Comparison of ENCODE assay signal across 18 cellular contexts in the genomic region with DNA sequence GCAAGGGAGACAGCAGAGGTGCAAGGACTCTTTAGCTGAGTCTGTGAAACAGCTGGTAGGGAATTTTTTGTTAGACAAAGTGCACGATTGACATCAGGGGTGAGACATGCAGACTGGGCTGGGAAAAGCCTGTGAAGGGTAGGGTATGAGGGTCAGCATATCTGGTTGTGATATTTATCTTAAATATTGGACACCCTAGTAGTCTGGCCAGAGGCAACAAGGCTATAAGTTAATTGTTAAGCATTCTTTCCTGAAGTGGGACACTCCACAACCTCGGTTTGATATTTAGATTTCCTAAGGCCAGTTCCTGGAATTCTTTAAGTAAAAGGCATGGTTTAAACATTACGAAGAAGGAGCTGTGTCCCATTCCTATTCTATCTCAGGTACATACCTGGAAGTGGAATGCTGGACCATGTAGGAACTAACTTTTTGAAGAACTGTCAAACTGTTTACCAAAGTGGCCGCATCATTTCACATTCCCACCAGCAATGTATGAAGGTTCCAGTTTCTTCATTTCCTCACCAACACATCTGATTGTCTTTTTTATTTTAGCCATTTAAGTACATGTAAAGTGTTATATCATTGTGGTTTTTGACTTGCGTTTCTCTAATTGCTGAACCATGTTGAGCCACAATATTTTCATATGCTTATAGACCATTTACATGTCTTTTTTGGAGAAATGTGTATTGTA. TPM values are rescaled to one million over a fixed set of nuclear protein-coding genes. Genes with fewer than 3 reads are reported as not detected.
DNase-seq lines count a peak whose midpoint lies in the region; ATAC-seq and TF ChIP-seq lines count a peak whose summit lies in the region.
"Had no signal": no experiment of that assay in that cellular context is flagged by ENCODE, and none has a peak within 500 bp of the region (broad histone marks: within the 10 kb centered on the region; RNA-seq: fewer than 3 reads in every experiment).

No MANE protein-coding gene starts in this region.

- H3K9me2 ChIP-seq in PC-9 (ENCODE audit: insufficient read depth): no peaks in the 10 kb centered on the region

- H3K4me3 ChIP-seq in mammary epithelial cell (replicated peaks in 1 of 3; ENCODE audit: insufficient read depth in 1 of 3, low read depth in 2 of 3, low read length in 3 of 3) (no peak overlapping the region), mesenchymal stem cell (ENCODE audit: insufficient read depth in 1 of 2, low read depth in 1 of 2, low read length in 2 of 2) (no peak overlapping the region), stomach smooth muscle (ENCODE audit: low read length in 2 of 2) (no peak overlapping the region), PC-9 (no peak overlapping the region)
- H3K4me3 ChIP-seq: BLaER1, Peyer's patch, SK-N-MC had no signal

- dilution Hi-C loops in mammary epithelial cell (cut with HindIII; ENCODE audit: low sequenced_read_pairs): no loop called here

- peak; percentile 21 for ATAC-seq in HG03460 (IDR thresholded peaks at IDR 0.05; ENCODE audit: unreplicated experiment)
- ATAC-seq: HCT116 had no signal

- H2AK5ac ChIP-seq in mesenchymal stem cell (ENCODE audit: low read length, severe bottlenecking): peak overlapping the region; percentile 36

- H3K79me2 ChIP-seq in mammary epithelial cell (ENCODE audit: insufficient read depth, low read length): peaks cover 94% of the 10 kb centered on the region
- H3K79me2 ChIP-seq in PC-9 (ENCODE audit: low read depth): peaks cover 86% of the 10 kb centered on the region

- no peak overlapping the region for H2BK5ac ChIP-seq in mesenchymal stem cell (ENCODE audit: low read depth, low read length, poor library complexity, severe bottlenecking)

- POLR2A ChIA-PET in MCF 10A (lab: Yijun Ruan, JAX): interaction anchor here (0.7 kb wide), 1 partner anchor 47 kb away, joined by 3 read pairs; no protein-coding TSS in a partner anchor
- POLR2A ChIA-PET in PC-9 (lab: Charles Lee; ENCODE audit: unreplicated experiment): no interaction called here

- peaks cover 28% of the 10 kb centered on the region for H3K36me3 Mint-ChIP-seq in MCF 10A (ENCODE audit: insufficient read depth, unreplicated experiment)

- H3K4me3 Mint-ChIP-seq in MCF 10A (ENCODE audit: unreplicated experiment): no peak overlapping the region

- H3K4ac ChIP-seq in mesenchymal stem cell (ENCODE audit: low read depth in 1 of 2, low read length in 2 of 2): no peak overlapping the region

- peaks cover 28% of the 10 kb centered on the region for H3K9me3 Mint-ChIP-seq in MCF 10A (ENCODE audit: unreplicated experiment)

- H3K27me3 ChIP-seq in mammary epithelial cell (ENCODE audit: insufficient read depth, low read length): no peaks in the 10 kb centered on the region
- no peaks in the 10 kb centered on the region for H3K27me3 ChIP-seq in mesenchymal stem cell (ENCODE audit: control insufficient read depth in 1 of 2, insufficient read depth in 1 of 2, low read length in 2 of 2)
- no peaks in the 10 kb centered on the region for H3K27me3 ChIP-seq in stomach smooth muscle (ENCODE audit: control insufficient read depth in 1 of 2, insufficient read depth in 2 of 2, low read length in 2 of 2)
- no peaks in the 10 kb centered on the region for H3K27me3 ChIP-seq in PC-9 (ENCODE audit: insufficient read depth, low read depth)
- H3K27me3 ChIP-seq: BLaER1, Peyer's patch had no signal

- H2BK120ac ChIP-seq in mesenchymal stem cell (ENCODE audit: low read depth, low read length): no peak overlapping the region

- DNase-seq in MCF 10A (ENCODE audit: unreplicated experiment) (no peak), mammary epithelial cell (no peak), mesenchymal stem cell (no peak), SKM-1 (lab: John Stamatoyannopoulos, UW; ENCODE audit: unreplicated experiment) (no peak), PC-9 (no peak)
- DNase-seq in activated naive CD4-positive, alpha-beta T cell treated with Interleukin-2 at 50 U/mL for 16 hours: no peak
- DNase-seq: NCI-H1417 treated with DMSO at 0.1 percent for 48 hours, NCI-H2029 treated with DMSO at 0.1 percent for 48 hours, NCI-H82, Peyer's patch, Right ventricle myocardium superior, T-helper 1 cell had no signal

- H2AFZ ChIP-seq in mammary epithelial cell (ENCODE audit: low read depth, low read length) (no peak overlapping the region), mesenchymal stem cell (ENCODE audit: low read depth, low read length) (no peak overlapping the region), PC-9 (no peak overlapping the region)

- peak overlapping the region; percentile 57 for H3K27ac Mint-ChIP-seq in MCF 10A (ENCODE audit: low read depth, unreplicated experiment)

- H3K27me3 Mint-ChIP-seq in MCF 10A (ENCODE audit: insufficient read depth, unreplicated experiment): no peaks in the 10 kb centered on the region

- H3K4me2 ChIP-seq in mammary epithelial cell (ENCODE audit: insufficient read depth, low read depth, low read length): no peak overlapping the region
- no peak overlapping the region for H3K4me2 ChIP-seq in mesenchymal stem cell (ENCODE audit: low read length, poor library complexity, severe bottlenecking)
- H3K4me2 ChIP-seq in PC-9: no peak overlapping the region
- H3K4me2 ChIP-seq: BLaER1 had no signal

- peaks cover 2% of the 10 kb centered on the region for H3K36me3 ChIP-seq in mammary epithelial cell (ENCODE audit: insufficient read depth, low read length)
- H3K36me3 ChIP-seq in mesenchymal stem cell (ENCODE audit: control insufficient read depth in 1 of 2, insufficient read depth in 2 of 2, low read depth in 1 of 2, low read length in 2 of 2): peaks cover 0 to 56% of the 10 kb centered on the region in 2 experiments
- no peaks in the 10 kb centered on the region for H3K36me3 ChIP-seq in stomach smooth muscle (ENCODE audit: control insufficient read depth in 2 of 2, insufficient read depth in 2 of 2, low read length in 2 of 2)
- peaks cover 26% of the 10 kb centered on the region for H3K36me3 ChIP-seq in PC-9 (ENCODE audit: low read depth)
- H3K36me3 ChIP-seq: Peyer's patch had no signal

- H3K27ac ChIP-seq in mammary epithelial cell (ENCODE audit: insufficient read depth, low read depth, low read length) (no peak overlapping the region), mesenchymal stem cell (ENCODE audit: low read length, poor library complexity, severe bottlenecking) (peak overlapping the region; percentile 34), stomach smooth muscle (ENCODE audit: low read length) (peak overlapping the region; percentile 7), PC-9 (no peak overlapping the region)
- H3K27ac ChIP-seq: BLaER1, HL-60, Peyer's patch, SK-N-MC had no signal

- no peak overlapping the region for H4K8ac ChIP-seq in mesenchymal stem cell (ENCODE audit: low read length)

- no peak overlapping the region for H4K91ac ChIP-seq in mesenchymal stem cell (ENCODE audit: low read length)

- peaks cover 44% of the 10 kb centered on the region for H3K4me1 Mint-ChIP-seq in MCF 10A (ENCODE audit: insufficient read depth, unreplicated experiment)

- H3K18ac ChIP-seq in mesenchymal stem cell (ENCODE audit: low read depth in 1 of 2, low read length in 2 of 2): no peak overlapping the region

- WGBS in mammary epithelial cell (ENCODE audit: low coverage, missing lambda C conversion rate): 67% methylated on average over 5 of the region's 5 CpGs
- WGBS in mesenchymal stem cell: 88% methylated on average over 4 of the region's 5 CpGs

- BruUV-seq in MCF 10A (replicated peaks; lab: Mats Ljungman, UMichigan) (no TSS peak), mammary epithelial cell (replicated peaks; lab: Mats Ljungman, UMichigan) (no TSS peak), PC-9 (replicated peaks; lab: Mats Ljungman, UMichigan) (no TSS peak)

- H3K9me3 ChIP-seq in mammary epithelial cell (replicated peaks; ENCODE audit: insufficient read depth, low read length) (peaks cover 3% of the 10 kb centered on the region), mesenchymal stem cell (ENCODE audit: control insufficient read depth, low read length) (peaks cover 16% of the 10 kb centered on the region), stomach smooth muscle (ENCODE audit: control insufficient read depth in 2 of 2, low read length in 2 of 2) (peaks cover 3 to 4% of the 10 kb centered on the region in 2 donors), PC-9 (ENCODE audit: insufficient read depth, low read depth) (peaks cover 9% of the 10 kb centered on the region)

- no peak for TF ChIP-seq CTCF in MCF 10A (IDR thresholded peaks at IDR 0.05; ENCODE audit: unreplicated experiment)
- no peak for TF ChIP-seq CTCF in mammary epithelial cell (conservative IDR thresholded peaks at IDR 0.05 in 1 of 2, IDR thresholded peaks at IDR 0.05 in 1 of 2; ENCODE audit: extremely low read depth in 1 of 2, insufficient read depth in 1 of 2, low read depth in 1 of 2, low read length in 2 of 2)
- no peak for TF ChIP-seq CTCF in PC-9 (conservative IDR thresholded peaks at IDR 0.05)

- no peak overlapping the region for H3K14ac ChIP-seq in mesenchymal stem cell (ENCODE audit: low read length in 2 of 2)

- no peak overlapping the region for H3K23ac ChIP-seq in mesenchymal stem cell (ENCODE audit: low read length in 2 of 2)

- in situ Hi-C loops in mammary epithelial cell (cut with MboI; ENCODE audit: low sequenced_read_pairs in 2 of 2): no loop called here

- CTCF ChIA-PET in MCF 10A (lab: Yijun Ruan, JAX) (interaction anchor here (0.5 to 1.2 kb wide), 2 partner anchors 38 to 271 kb away, joined by 3 to 4 read pairs; no protein-coding TSS in a partner anchor), mammary epithelial cell (lab: Charles Lee; ENCODE audit: low non-redundant PET) (no interaction called here), PC-9 (lab: Charles Lee) (no interaction called here)

- H2BK12ac ChIP-seq in mesenchymal stem cell (ENCODE audit: low read length in 2 of 2): no peak overlapping the region

- intact Hi-C loops in MCF 10A (cut with micrococcal nuclease) (no loop called here), mammary epithelial cell (cut with micrococcal nuclease) (no loop called here), PC-9 (cut with micrococcal nuclease; ENCODE audit: unreplicated experiment) (no loop called here)

- peaks cover 12% of the 10 kb centered on the region for H3K79me1 ChIP-seq in mesenchymal stem cell (replicated peaks; ENCODE audit: low read length, poor library complexity, severe bottlenecking)

- H3F3A ChIP-seq in PC-9 (ENCODE audit: insufficient read depth, low read depth): peaks cover 5% of the 10 kb centered on the region; the same call in 1 of the 2 replicates

- no peak overlapping the region for H2BK15ac ChIP-seq in mesenchymal stem cell (ENCODE audit: low read depth, poor library complexity, severe bottlenecking)

- H3K9ac ChIP-seq in mammary epithelial cell (ENCODE audit: insufficient read depth, low read length): no peak overlapping the region
- H3K9ac ChIP-seq in mesenchymal stem cell (ENCODE audit: low read length): no peak overlapping the region
- H3K9ac ChIP-seq in stomach smooth muscle (ENCODE audit: low read length in 2 of 2): no peak overlapping the region
- H3K9ac ChIP-seq: BLaER1 had no signal

- H4K20me1 ChIP-seq in mammary epithelial cell (ENCODE audit: insufficient read depth, low read length) (no peaks in the 10 kb centered on the region), PC-9 (ENCODE audit: insufficient read depth) (0 out of 2 replicates have a peak, but pooled peaks cover 2% of the 10 kb centered on the region)

- H3K4me1 ChIP-seq in mammary epithelial cell (ENCODE audit: insufficient read depth, low read length) (no peaks in the 10 kb centered on the region), mesenchymal stem cell (ENCODE audit: control insufficient read depth, insufficient read depth, low read depth, low read length) (peaks cover 10% of the 10 kb centered on the region), stomach smooth muscle (ENCODE audit: control insufficient read depth, insufficient read depth, low read length) (peaks cover 19% of the 10 kb centered on the region), PC-9 (replicated peaks; ENCODE audit: insufficient read depth) (0 out of 2 replicates have a peak, but pooled peaks cover 2% of the 10 kb centered on the region)
- H3K4me1 ChIP-seq: BLaER1 had no signal

RNA-seq across cellular contexts. Expression of a gene that starts 22.5 kb away (rescaled TPM):
- total RNA-seq in MCF 10A (2022): 62.1 and 81.2 TPM in 2 replicates
- 100 to 1,000 TPM in 1 of 2 donors, 10 to 100 TPM in 1; 46.0 to 101 TPM for total RNA-seq in mammary epithelial cell
- polyA plus RNA-seq in mammary epithelial cell: 56.8 TPM
- 156 TPM for polyA minus RNA-seq in mammary epithelial cell
- polyA plus RNA-seq in mesenchymal stem cell (2013, experiment 1 of 2): 26.8 TPM
- polyA plus RNA-seq in mesenchymal stem cell (2013, experiment 2 of 2): 26.1 TPM
- total RNA-seq in PC-9 (2021): 79.3 and 100 TPM in 2 replicates

Comparison
In these comparisons a context has a peak if more than half of its experiments do, and no peak if none do; other contexts are left out.
1. H3K27ac ChIP-seq: peak in mesenchymal stem cell (single experiment) and stomach smooth muscle (single experiment); none in mammary epithelial cell (single experiment) and PC-9 (single experiment).